8 cellular contexts compared by ENCODE assay signal in genomic region chr15:67521770-67522568, GRCh38. TPM values are rescaled to one million over a fixed set of nuclear protein-coding genes. Genes with fewer than 3 reads are reported as not detected.
DNase-seq lines count a peak whose midpoint lies in the region; ATAC-seq and TF ChIP-seq lines count a peak whose summit lies in the region.

No MANE protein-coding gene starts in this region.

- TF ChIP-seq CTCF in BE2C (IDR thresholded peaks at IDR 0.05; ENCODE audit: low read depth, low read length): 0 out of 2 replicates have a peak, but pooled peaks have one; percentile 21
- no peak for TF ChIP-seq CTCF in mucosa of descending colon (IDR thresholded peaks at IDR 0.05)

- peak; percentile 7 for ATAC-seq in mucosa of descending colon
- no peak for ATAC-seq in GM21529 (IDR thresholded peaks at IDR 0.05; ENCODE audit: unreplicated experiment)

- no peaks in the 10 kb centered on the region for H3K9me3 ChIP-seq in BE2C
- H3K9me3 ChIP-seq in endocrine pancreas (ENCODE audit: control insufficient read depth, low read length): no peaks in the 10 kb centered on the region
- H3K9me3 ChIP-seq in mucosa of descending colon: no peaks in the 10 kb centered on the region

- H3K9ac ChIP-seq in endocrine pancreas (ENCODE audit: control insufficient read depth, insufficient read depth, low read length): peak overlapping the region; percentile 89

- H3K36me3 ChIP-seq in BE2C: no peaks in the 10 kb centered on the region
- no peaks in the 10 kb centered on the region for H3K36me3 ChIP-seq in endocrine pancreas (ENCODE audit: control insufficient read depth, insufficient read depth, low read length)
- H3K36me3 ChIP-seq in mucosa of descending colon (ENCODE audit: low read depth): no peaks in the 10 kb centered on the region

- DNase-seq in BE2C (no peak), HCEC 1CT (peak; percentile 30), RPMI7951 (ENCODE audit: low read depth) (peak; percentile 42), mucosa of descending colon (no peak), NCI-H774 (lab: John Stamatoyannopoulos, UW) (no peak)
- no peak for DNase-seq in activated effector memory CD4-positive, alpha-beta T cell treated with Interleukin-2 at 50 U/mL for 16 hours

- H3K4me1 ChIP-seq in BE2C (peaks cover 3% of the 10 kb centered on the region; the same call in 1 of the 2 replicates), endocrine pancreas (ENCODE audit: control insufficient read depth, insufficient read depth, low read length) (peaks cover 25% of the 10 kb centered on the region), mucosa of descending colon (ENCODE audit: low read depth) (peaks cover 5% of the 10 kb centered on the region)

- intact Hi-C loops in mucosa of descending colon (cut with DNase I, micrococcal nuclease): loop anchor here in 1 of 2 donors (5.0 kb wide), 1 partner anchor 315 kb away; no protein-coding TSS in a partner anchor

- H3K27me3 ChIP-seq in BE2C (no peaks in the 10 kb centered on the region), endocrine pancreas (ENCODE audit: control insufficient read depth, insufficient read depth, low read length) (no peaks in the 10 kb centered on the region)

- H3K4me3 ChIP-seq in BE2C (ENCODE audit: low read depth, low read length): peak overlapping the region; percentile 62
- H3K4me3 ChIP-seq in endocrine pancreas (ENCODE audit: control insufficient read depth, insufficient read depth, low read length): peak overlapping the region; percentile 92
- peak overlapping the region; percentile 64 for H3K4me3 ChIP-seq in mucosa of descending colon

RNA-seq across cellular contexts. Expression of gene C15orf61, which starts 1.0 kb away (rescaled TPM):
- 15.7 TPM for polyA plus RNA-seq in BE2C (2012; ENCODE audit: insufficient read depth, insufficient read length, low read depth)
- total RNA-seq in RPMI7951 (2014; rRNA removed; shearing (Covaris generic)): 4.2 and 8.5 TPM in 2 replicates
- 1 to 10 TPM; 5.4 to 6.2 (median 6.0) TPM for total RNA-seq in mucosa of descending colon

RNA-seq across cellular contexts. Expression of gene MAP2K5, which starts 20.5 kb away (rescaled TPM):
- polyA plus RNA-seq in BE2C (2012; ENCODE audit: insufficient read depth, insufficient read length, low read depth): 5.9 TPM
- total RNA-seq in RPMI7951 (2014; rRNA removed; shearing (Covaris generic)): 4.1 and 7.1 TPM in 2 replicates
- total RNA-seq in mucosa of descending colon: 10 to 100 TPM; 26.4 to 36.4 (median 30.3) TPM

Comparison
In these comparisons a context has a peak if more than half of its experiments do, and no peak if none do; other contexts are left out.
1. DNase-seq: peak in HCEC 1CT (single experiment) and RPMI7951 (single experiment); none in BE2C (single experiment), mucosa of descending colon (0 of 3), activated effector memory CD4-positive, alpha-beta T cell treated with Interleukin-2 at 50 U/mL for 16 hours (single experiment) and NCI-H774 (single experiment).
2. Peak in every context shown above with its lines, with median percentiles within 50 percentile points of each other: H3K4me3 ChIP-seq.